Comparison of ENCODE assay signal across 17 cellular contexts in the genomic region with DNA sequence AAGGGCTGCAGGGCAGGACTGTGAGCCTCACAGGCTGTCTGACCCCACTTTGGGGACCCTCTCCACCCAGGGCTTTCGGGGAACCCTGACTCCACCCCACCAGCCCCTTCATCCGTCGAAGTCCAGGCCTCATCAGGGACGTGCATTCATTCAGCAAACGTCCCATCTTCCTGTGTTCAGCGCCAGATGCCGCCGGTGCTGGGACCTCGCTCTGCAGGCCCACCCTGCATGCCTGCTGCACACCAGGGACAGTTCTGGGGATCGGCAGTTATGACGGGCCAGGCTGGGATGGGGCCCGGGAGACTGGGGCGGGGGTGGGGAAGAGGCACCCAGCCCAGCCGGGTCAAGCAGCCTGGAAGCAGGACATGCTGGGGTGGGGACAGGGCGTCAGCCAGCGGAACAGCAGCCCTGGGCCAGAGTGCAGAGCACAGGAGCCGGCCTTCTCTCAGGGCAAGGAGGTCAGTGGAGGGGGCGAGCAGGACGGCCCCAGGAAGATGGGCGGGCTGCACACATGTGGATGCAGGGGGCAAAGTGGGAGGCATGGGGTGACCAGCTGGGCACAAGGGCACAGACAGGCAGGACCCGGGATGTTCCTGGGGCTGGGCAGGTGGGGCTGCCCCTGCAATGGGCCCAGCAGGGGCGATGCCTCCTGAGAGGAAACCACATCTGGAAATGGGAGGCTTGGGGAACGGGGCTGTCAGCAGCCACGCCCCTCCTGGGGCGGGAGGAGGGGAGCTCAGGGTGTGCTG. TPM values are rescaled to one million over a fixed set of nuclear protein-coding genes. Genes with fewer than 3 reads are reported as not detected.
DNase-seq lines count a peak whose midpoint lies in the region; ATAC-seq and TF ChIP-seq lines count a peak whose summit lies in the region.
"Had no signal": no experiment of that assay in that cellular context is flagged by ENCODE, and none has a peak within 500 bp of the region (broad histone marks: within the 10 kb centered on the region; RNA-seq: fewer than 3 reads in every experiment).

No MANE protein-coding gene starts in this region.

- POLR2A ChIA-PET in naive thymus-derived CD8-positive, alpha-beta T cell (lab: Charles Lee) = interaction anchor here (2.2 kb wide), 1 partner anchor 11 kb away, joined by 8 read pairs; no protein-coding TSS in a partner anchor
- POLR2A ChIA-PET in naive thymus-derived CD4-positive, alpha-beta T cell (lab: Charles Lee) = interaction anchor here (0.6 kb wide), 1 partner anchor 13 kb away, joined by 3 read pairs; no protein-coding TSS in a partner anchor

- intact Hi-C loops in heart left ventricle (cut with DNase I) (loop anchor here in 1 of 10 donors (10.0 kb wide), 1 partner anchor 121 kb away; the partner anchor contains the start of gene FAM174C), sciatic nerve (cut with DNase I) (loop anchor here (10.0 kb wide), 1 partner anchor 111 kb away; the partner anchor contains the start of gene EFNA2), lower leg skin (cut with DNase I; ENCODE audit: low total_unique reads) (no loop called here)
- intact Hi-C loops in naive thymus-derived CD4-positive, alpha-beta T cell (cut with micrococcal nuclease) = no loop called here

- CTCF ChIA-PET in naive thymus-derived CD4-positive, alpha-beta T cell (lab: Charles Lee) = no interaction called here

- 17 to 44% (median 22%) methylated on average over 12 to 25 of the region's 25 CpGs for WGBS in heart left ventricle, 4 donors
- WGBS in lower leg skin, 2 donors = 21% methylated on average over 14 to 23 of the region's 25 CpGs

- no peak for TF ChIP-seq CTCF in GM23338 (conservative IDR thresholded peaks at IDR 0.05; ENCODE audit: low read depth in 2 of 2)
- TF ChIP-seq CTCF in heart left ventricle (IDR thresholded peaks at IDR 0.05) = no peak
- TF ChIP-seq CTCF in lower leg skin (IDR thresholded peaks at IDR 0.05) = no peak

- DNase-seq in GM23338 (ENCODE audit: low spot score) = no peak
- no peak for DNase-seq in heart left ventricle
- no peak for DNase-seq in sciatic nerve (ENCODE audit: low spot score)
- no peak for DNase-seq in naive thymus-derived CD8-positive, alpha-beta T cell
- DNase-seq in naive thymus-derived CD4-positive, alpha-beta T cell = no peak
- DNase-seq in lower leg skin (ENCODE audit: low spot score in 2 of 2) = no peak
- DNase-seq: activated CD4-positive, alpha-beta T cell treated with anti-CD3 and anti-CD28 coated beads, Interleukin-2, amount 50 U/mL, for 48 hours; activated naive CD8-positive, alpha-beta T cell treated with anti-CD3 and anti-CD28 coated beads, Interleukin-2, amount 10 ng/mL, durations not matched to agents 7 days and 5 days; activated T-cell treated with anti-CD3 and anti-CD28 coated beads, Interleukin-2, amount 50 U/mL, for 4 hours; effector memory CD4-positive, alpha-beta T cell; NCI-H446 treated with DMSO at 0.1 percent for 48 hours; stimulated activated naive CD4-positive, alpha-beta T cell treated with Interleukin-2 at 50 U/mL for 16 hours; upper lobe of right lung had no signal

- no peaks in the 10 kb centered on the region for H3K27me3 ChIP-seq in GM23338 (ENCODE audit: insufficient read depth)
- H3K27me3 ChIP-seq in heart left ventricle = peaks cover 0 to 7% (median 0%) of the 10 kb centered on the region in 9 donors
- H3K27me3 ChIP-seq in naive thymus-derived CD4-positive, alpha-beta T cell (ENCODE audit: control insufficient read depth in 2 of 2, insufficient read depth in 2 of 2, low read length in 2 of 2) = no peaks in the 10 kb centered on the region
- H3K27me3 ChIP-seq: ovary, SJSA1, upper lobe of right lung had no signal

- H3K4me3 ChIP-seq in GM23338 = no peak overlapping the region
- peak overlapping the region in 1 of 12 donors; percentile 7 for H3K4me3 ChIP-seq in heart left ventricle
- H3K4me3 ChIP-seq in naive thymus-derived CD4-positive, alpha-beta T cell (ENCODE audit: low read length) = no peak overlapping the region
- H3K4me3 ChIP-seq in lower leg skin (ENCODE audit: low read depth, poor library complexity, severe bottlenecking) = no peak overlapping the region
- H3K4me3 ChIP-seq: ovary, SJSA1, upper lobe of right lung had no signal

- ATAC-seq in GM23338 = peak; percentile 11
- peak; percentile 2 to 44 (median 21) for ATAC-seq in heart left ventricle
- ATAC-seq in sciatic nerve = peak; percentile 43
- ATAC-seq in GM19397 (IDR thresholded peaks at IDR 0.05; ENCODE audit: unreplicated experiment) = no peak
- no peak for ATAC-seq in naive thymus-derived CD8-positive, alpha-beta T cell
- no peak for ATAC-seq in naive thymus-derived CD4-positive, alpha-beta T cell
- ATAC-seq: activated T-cell treated with anti-CD3 and anti-CD28 coated beads, Interleukin-2, amount 50 U/mL, for 4 hours; upper lobe of right lung had no signal

- no peak for TF ChIP-seq POLR2A in heart left ventricle (IDR thresholded peaks at IDR 0.05)
- TF ChIP-seq POLR2A in lower leg skin (IDR thresholded peaks at IDR 0.05) = no peak

- no peaks in the 10 kb centered on the region for H3K9me3 ChIP-seq in heart left ventricle
- no peaks in the 10 kb centered on the region for H3K9me3 ChIP-seq in naive thymus-derived CD4-positive, alpha-beta T cell (ENCODE audit: control insufficient read depth in 2 of 3, low read length in 3 of 3)
- H3K9me3 ChIP-seq: ovary, SJSA1, upper lobe of right lung had no signal

- H3K9me2 ChIP-seq in GM23338 (ENCODE audit: insufficient read depth) = no peaks in the 10 kb centered on the region

- no peak overlapping the region for H2AFZ ChIP-seq in GM23338

- H3K4me1 Mint-ChIP-seq in GM23338 = no peaks in the 10 kb centered on the region
- H3K4me1 Mint-ChIP-seq in naive thymus-derived CD8-positive, alpha-beta T cell = peaks cover 1 to 18% (median 6%) of the 10 kb centered on the region in 4 donors
- peaks cover 0 to 11% (median 7%) of the 10 kb centered on the region in 7 donors for H3K4me1 Mint-ChIP-seq in naive thymus-derived CD4-positive, alpha-beta T cell

- H3K27ac ChIP-seq in GM23338 (ENCODE audit: low read depth) (no peak overlapping the region), heart left ventricle (peak overlapping the region in 3 of 12 donors; percentile 9 to 27 (median 14))
- no peak overlapping the region for H3K27ac ChIP-seq in naive thymus-derived CD4-positive, alpha-beta T cell (ENCODE audit: low read depth, low read length)
- H3K27ac ChIP-seq: ovary, SJSA1, upper lobe of right lung had no signal

- H3K4me3 Mint-ChIP-seq in GM23338 = no peak overlapping the region
- H3K4me3 Mint-ChIP-seq in naive thymus-derived CD8-positive, alpha-beta T cell = no peak overlapping the region
- H3K4me3 Mint-ChIP-seq in naive thymus-derived CD4-positive, alpha-beta T cell = no peak overlapping the region
- H3K4me3 Mint-ChIP-seq: activated naive CD8-positive, alpha-beta T cell treated with anti-CD3 and anti-CD28 coated beads, Interleukin-2, amount 10 ng/mL, durations not matched to agents 7 days and 5 days; activated T-cell treated with anti-CD3 and anti-CD28 coated beads, Interleukin-2, amount 50 U/mL, for 4 hours had no signal

- H3K27me3 Mint-ChIP-seq in GM23338 (ENCODE audit: insufficient read depth, low read depth, poor library complexity) = peaks cover 2% of the 10 kb centered on the region
- no peaks in the 10 kb centered on the region for H3K27me3 Mint-ChIP-seq in naive thymus-derived CD8-positive, alpha-beta T cell
- no peaks in the 10 kb centered on the region for H3K27me3 Mint-ChIP-seq in naive thymus-derived CD4-positive, alpha-beta T cell
- H3K27me3 Mint-ChIP-seq: activated naive CD8-positive, alpha-beta T cell treated with anti-CD3 and anti-CD28 coated beads, Interleukin-2, amount 10 ng/mL, durations not matched to agents 7 days and 5 days had no signal

- H3K9me3 Mint-ChIP-seq in GM23338 = no peaks in the 10 kb centered on the region
- no peaks in the 10 kb centered on the region for H3K9me3 Mint-ChIP-seq in naive thymus-derived CD8-positive, alpha-beta T cell
- no peaks in the 10 kb centered on the region for H3K9me3 Mint-ChIP-seq in naive thymus-derived CD4-positive, alpha-beta T cell
- H3K9me3 Mint-ChIP-seq: activated naive CD8-positive, alpha-beta T cell treated with anti-CD3 and anti-CD28 coated beads, Interleukin-2, amount 10 ng/mL, durations not matched to agents 7 days and 5 days; activated T-cell treated with anti-CD3 and anti-CD28 coated beads, Interleukin-2, amount 50 U/mL, for 4 hours had no signal

- peaks cover 7% of the 10 kb centered on the region; the same call in 1 of the 2 replicates for H3F3A ChIP-seq in GM23338 (replicated peaks; ENCODE audit: low read depth)

- no peak overlapping the region for H3K4me2 ChIP-seq in GM23338

- H3K36me3 Mint-ChIP-seq in GM23338 (ENCODE audit: low read depth) = peaks cover 7% of the 10 kb centered on the region
- peaks cover 0 to 17% (median 0%) of the 10 kb centered on the region in 3 donors for H3K36me3 Mint-ChIP-seq in naive thymus-derived CD8-positive, alpha-beta T cell
- H3K36me3 Mint-ChIP-seq in naive thymus-derived CD4-positive, alpha-beta T cell = peaks cover 0 to 8% (median 0%) of the 10 kb centered on the region in 5 donors

- H4K20me1 ChIP-seq in GM23338 (replicated peaks; ENCODE audit: insufficient read depth) = no peaks in the 10 kb centered on the region; the same call in 1 of the 2 replicates

- H3K4me1 ChIP-seq in GM23338 (ENCODE audit: insufficient read depth) (0 out of 2 replicates have a peak, but pooled peaks cover 5% of the 10 kb centered on the region), heart left ventricle (peaks cover 7 to 46% (median 27%) of the 10 kb centered on the region in 12 donors)
- peaks cover 0 to 16% of the 10 kb centered on the region in 2 donors for H3K4me1 ChIP-seq in naive thymus-derived CD4-positive, alpha-beta T cell (ENCODE audit: control insufficient read depth in 2 of 2, insufficient read depth in 2 of 2, low read length in 2 of 2)

- no peak overlapping the region for H3K27ac Mint-ChIP-seq in GM23338
- peak overlapping the region in 1 of 10 donors; percentile 18 for H3K27ac Mint-ChIP-seq in naive thymus-derived CD8-positive, alpha-beta T cell
- no peak overlapping the region for H3K27ac Mint-ChIP-seq in naive thymus-derived CD4-positive, alpha-beta T cell
- H3K27ac Mint-ChIP-seq: activated naive CD8-positive, alpha-beta T cell treated with anti-CD3 and anti-CD28 coated beads, Interleukin-2, amount 10 ng/mL, durations not matched to agents 7 days and 5 days had no signal

- no peaks in the 10 kb centered on the region for H3K79me2 ChIP-seq in GM23338 (replicated peaks; ENCODE audit: insufficient read depth)

- H3K36me3 ChIP-seq in GM23338 (ENCODE audit: insufficient read depth) (no peaks in the 10 kb centered on the region), heart left ventricle (peaks cover 0 to 43% (median 31%) of the 10 kb centered on the region in 9 donors)
- H3K36me3 ChIP-seq in naive thymus-derived CD4-positive, alpha-beta T cell (ENCODE audit: control insufficient read depth in 2 of 3, insufficient read depth in 3 of 3, low read length in 3 of 3) = peaks cover 0 to 35% (median 0%) of the 10 kb centered on the region in 3 experiments
- H3K36me3 ChIP-seq: ovary had no signal

RNA-seq across cellular contexts. Expression of gene GAMT, which starts 5.1 kb away (rescaled TPM):
- 21.5 and 27.3 TPM in 2 replicates for total RNA-seq in GM23338 (2014; rRNA removed; shearing (Covaris generic))
- 33.6 and 36.9 TPM in 2 replicates for polyA plus RNA-seq in GM23338 (2016; fragmentation: Nextera tagmentation; extraction: Ambion mirVana)
- 160 TPM for polyA plus RNA-seq in PFSK-1 (2012; ENCODE audit: insufficient read length, low read depth)
- 100 to 1,000 TPM in 1 of 9 donors, 10 to 100 TPM in 8; 35.9 to 167 (median 62.5) TPM for total RNA-seq in heart left ventricle
- polyA plus RNA-seq in heart left ventricle = 100 to 1,000 TPM in 1 of 2 donors, 10 to 100 TPM in 1; 21.9 to 180 TPM
- 48.1 TPM for total RNA-seq in sciatic nerve
- total RNA-seq in naive thymus-derived CD8-positive, alpha-beta T cell = 10 to 100 TPM; 14.0 to 18.0 TPM
- 10 to 100 TPM; 29.4 to 33.6 (median 30.7) TPM for polyA plus RNA-seq in naive thymus-derived CD8-positive, alpha-beta T cell
- 10 to 100 TPM; 10.9 to 24.2 (median 17.5) TPM for total RNA-seq in naive thymus-derived CD4-positive, alpha-beta T cell
- polyA plus RNA-seq in naive thymus-derived CD4-positive, alpha-beta T cell = 10 to 100 TPM; 29.3 to 32.3 TPM
- total RNA-seq in lower leg skin = 10 to 100 TPM; 33.8 to 72.0 (median 46.0) TPM

RNA-seq across cellular contexts. Expression of gene DAZAP1, which starts 11.2 kb away (rescaled TPM):
- total RNA-seq in GM23338 (2014; rRNA removed; shearing (Covaris generic)) = 180 and 194 TPM in 2 replicates
- 44.1 and 48.1 TPM in 2 replicates for polyA plus RNA-seq in GM23338 (2016; fragmentation: Nextera tagmentation; extraction: Ambion mirVana)
- polyA plus RNA-seq in PFSK-1 (2012; ENCODE audit: insufficient read length, low read depth) = 189 TPM
- 100 to 1,000 TPM in 1 of 9 donors, 10 to 100 TPM in 8; 36.8 to 124 (median 78.5) TPM for total RNA-seq in heart left ventricle
- polyA plus RNA-seq in heart left ventricle = 100 to 1,000 TPM in 1 of 2 donors, 10 to 100 TPM in 1; 65.8 to 128 TPM
- total RNA-seq in sciatic nerve = 75.7 TPM
- 100 to 1,000 TPM; 166 TPM for total RNA-seq in naive thymus-derived CD8-positive, alpha-beta T cell
- 1 to 10 TPM; 5.9 to 8.5 (median 7.5) TPM for polyA plus RNA-seq in naive thymus-derived CD8-positive, alpha-beta T cell
- total RNA-seq in naive thymus-derived CD4-positive, alpha-beta T cell = 100 to 1,000 TPM; 129 to 227 (median 144) TPM
- 1 to 10 TPM; 5.0 to 5.7 TPM for polyA plus RNA-seq in naive thymus-derived CD4-positive, alpha-beta T cell
- total RNA-seq in lower leg skin = 10 to 100 TPM; 28.6 to 60.5 (median 48.2) TPM

RNA-seq across cellular contexts. Expression of gene NDUFS7, which starts 12.5 kb away (rescaled TPM):
- 128 and 132 TPM in 2 replicates for total RNA-seq in GM23338 (2014; rRNA removed; shearing (Covaris generic))
- 201 and 203 TPM in 2 replicates for polyA plus RNA-seq in GM23338 (2016; fragmentation: Nextera tagmentation; extraction: Ambion mirVana)
- polyA plus RNA-seq in PFSK-1 (2012; ENCODE audit: insufficient read length, low read depth) = 475 TPM
- total RNA-seq in heart left ventricle = 100 to 1,000 TPM; 205 to 717 (median 336) TPM
- polyA plus RNA-seq in heart left ventricle = 100 to 1,000 TPM; 251 to 634 TPM
- total RNA-seq in sciatic nerve = 57.5 TPM
- total RNA-seq in naive thymus-derived CD8-positive, alpha-beta T cell = 10 to 100 TPM; 65.3 to 74.3 TPM
- polyA plus RNA-seq in naive thymus-derived CD8-positive, alpha-beta T cell = 100 to 1,000 TPM; 211 to 233 (median 215) TPM
- total RNA-seq in naive thymus-derived CD4-positive, alpha-beta T cell = 100 to 1,000 TPM in 1 of 5 experiments, 10 to 100 TPM in 4; 48.4 to 101 (median 68.0) TPM
- 100 to 1,000 TPM; 182 to 232 TPM for polyA plus RNA-seq in naive thymus-derived CD4-positive, alpha-beta T cell
- 100 to 1,000 TPM; 108 to 217 (median 128) TPM for total RNA-seq in lower leg skin

RNA-seq across cellular contexts. Expression of gene RPS15, which starts 42.0 kb away (rescaled TPM):
- 2,953 and 3,723 TPM in 2 replicates for total RNA-seq in GM23338 (2014; rRNA removed; shearing (Covaris generic))
- 3,861 and 4,267 TPM in 2 replicates for polyA plus RNA-seq in GM23338 (2016; fragmentation: Nextera tagmentation; extraction: Ambion mirVana)
- 2,659 TPM for polyA plus RNA-seq in PFSK-1 (2012; ENCODE audit: insufficient read length, low read depth)
- total RNA-seq in heart left ventricle = 1,000 to 10,000 TPM in 2 of 9 donors, 100 to 1,000 TPM in 7; 468 to 2,348 (median 669) TPM
- 1,000 to 10,000 TPM; 2,165 to 2,683 TPM for polyA plus RNA-seq in heart left ventricle
- total RNA-seq in sciatic nerve = 753 TPM
- 1,000 to 10,000 TPM; 1,886 to 1,928 TPM for total RNA-seq in naive thymus-derived CD8-positive, alpha-beta T cell
- 1,000 to 10,000 TPM; 3,438 to 4,304 (median 3,489) TPM for polyA plus RNA-seq in naive thymus-derived CD8-positive, alpha-beta T cell
- 1,000 to 10,000 TPM; 1,300 to 2,097 (median 2,012) TPM for total RNA-seq in naive thymus-derived CD4-positive, alpha-beta T cell
- polyA plus RNA-seq in naive thymus-derived CD4-positive, alpha-beta T cell = 1,000 to 10,000 TPM; 3,657 to 3,761 TPM
- total RNA-seq in lower leg skin = 1,000 to 10,000 TPM; 2,226 to 7,190 (median 4,396) TPM

RNA-seq across cellular contexts. Expression of gene APC2, which starts 53.7 kb away (rescaled TPM):
- 14.3 and 18.3 TPM in 2 replicates for total RNA-seq in GM23338 (2014; rRNA removed; shearing (Covaris generic))
- polyA plus RNA-seq in GM23338 (2016; fragmentation: Nextera tagmentation; extraction: Ambion mirVana) (1.4 TPM in 2 replicates), heart left ventricle (under 1 TPM; 0.07 to 0.08 TPM)
- 7.4 TPM for polyA plus RNA-seq in PFSK-1 (2012; ENCODE audit: insufficient read length, low read depth)
- total RNA-seq in heart left ventricle (under 1 TPM in 8 of 9 donors, not detected in 1; 0.04 to 0.72 (median 0.14) TPM), sciatic nerve (6.0 TPM), lower leg skin (1 to 10 TPM in 1 of 4 donors, under 1 TPM in 2, not detected in 1; 0.11 to 1.1 (median 0.23) TPM)
- total RNA-seq in naive thymus-derived CD8-positive, alpha-beta T cell = under 1 TPM; 0.08 to 0.29 TPM
- polyA plus RNA-seq in naive thymus-derived CD8-positive, alpha-beta T cell = not detected
- under 1 TPM; 0.05 to 0.24 (median 0.10) TPM for total RNA-seq in naive thymus-derived CD4-positive, alpha-beta T cell
- polyA plus RNA-seq in naive thymus-derived CD4-positive, alpha-beta T cell = under 1 TPM; 0.01 to 0.05 TPM
- total RNA-seq: SJSA1 had no signal

Comparison
In these comparisons a context has a peak if more than half of its experiments do, and no peak if none do; other contexts are left out.
1. ATAC-seq: peak in GM23338 (single experiment), heart left ventricle (4 of 4) and sciatic nerve (single experiment); none in GM19397 (single experiment), naive thymus-derived CD8-positive, alpha-beta T cell (0 of 2) and naive thymus-derived CD4-positive, alpha-beta T cell (single experiment).